Comparison of ENCODE assay signal across 16 cellular contexts in genomic region chr1:153575497-153575896, GRCh38. TPM values are rescaled to one million over a fixed set of nuclear protein-coding genes. Genes with fewer than 3 reads are reported as not detected.
"Had no signal": no experiment of that assay in that cellular context is flagged by ENCODE, and none has a peak within 500 bp of the region (broad histone marks: within the 10 kb centered on the region; RNA-seq: fewer than 3 reads in every experiment).

No MANE protein-coding gene starts in this region.

RNA-seq across cellular contexts. Expression of gene S100A2, which starts 9.9 kb away (rescaled TPM):
- total RNA-seq: natural killer cell, occipital lobe, right atrium auricular region had no signal
- polyA plus RNA-seq: naive thymus-derived CD4-positive, alpha-beta T cell; neural cell had no signal

RNA-seq across cellular contexts. Expression of gene S100A3, which starts 26.4 kb away (rescaled TPM):
- total RNA-seq: naive thymus-derived CD4-positive, alpha-beta T cell; natural killer cell; occipital lobe; testis; urinary bladder had no signal
- polyA plus RNA-seq: naive thymus-derived CD4-positive, alpha-beta T cell; neural cell had no signal

RNA-seq across cellular contexts. Expression of gene S100A4, which starts 29.9 kb away (rescaled TPM):
- polyA plus RNA-seq: neural cell had no signal

RNA-seq across cellular contexts. Expression of gene S100A5, which starts 34.8 kb away (rescaled TPM):
- total RNA-seq: natural killer cell, occipital lobe, osteoblast, ovary, prostate gland, pulmonary artery endothelial cell, right atrium auricular region, sigmoid colon, suprapubic skin, transverse colon, upper lobe of right lung, urinary bladder, uterus had no signal
- polyA plus RNA-seq: neural cell, ovary, sigmoid colon had no signal

RNA-seq across cellular contexts. Expression of gene S100A16, which starts 37.4 kb away (rescaled TPM):
- total RNA-seq: naive thymus-derived CD4-positive, alpha-beta T cell; natural killer cell had no signal
- polyA plus RNA-seq: naive thymus-derived CD4-positive, alpha-beta T cell; neural cell had no signal
